ENCODE assay signal across 11 cellular contexts in genomic region chr12:16198884-16199283, GRCh38.
A peak's percentile ranks its signal among the peaks of the same experiment; 100 is the strongest.
DNase-seq lines count a peak whose midpoint lies in the region; ATAC-seq, FAIRE-seq and TF ChIP-seq lines count a peak whose summit lies in the region.
"Had no signal": no experiment of that assay in that cellular context is flagged by ENCODE, and none has a peak within 500 bp of the region (broad histone marks: within the 10 kb centered on the region; RNA-seq: fewer than 3 reads in every experiment).

No MANE protein-coding gene starts in this region.

- TF ChIP-seq CTCF in GM13976 (IDR thresholded peaks at IDR 0.05; ENCODE audit: borderline replicate concordance, control extremely low read depth, extremely low read depth, insufficient read depth, missing control alignments) (no peak), foreskin fibroblast (IDR thresholded peaks at IDR 0.05; ENCODE audit: low read depth, low read length) (no peak)

- in situ Hi-C loops in GM13976 (cut with MboI; ENCODE audit: low sequenced_read_pairs, unreplicated experiment): no loop called here

- ATAC-seq in GM18907 (IDR thresholded peaks at IDR 0.05; ENCODE audit: unreplicated experiment) (peak; percentile 99), HG02642 (IDR thresholded peaks at IDR 0.05; ENCODE audit: poor library complexity, unreplicated experiment) (peak; percentile 98)
- ATAC-seq: K562 had no signal

- no peak overlapping the region for H3K4me3 ChIP-seq in Jurkat, Clone E6-1 (ENCODE audit: low read length)
- no peak overlapping the region for H3K4me3 ChIP-seq in foreskin fibroblast (ENCODE audit: low read depth in 1 of 2, low read length in 2 of 2)
- H3K4me3 ChIP-seq: K562, ovary had no signal

- DNase-seq in Jurkat, Clone E6-1 (ENCODE audit: low read depth, low spot score): peak; percentile 7
- DNase-seq in germinal center (ENCODE audit: low spot score) (peak; percentile 32), GM13976 (ENCODE audit: low spot score) (no peak), foreskin fibroblast (no peak), NCI-H526 treated with DMSO at 0.1 percent for 48 hours (lab: John Stamatoyannopoulos, UW) (no peak), RCC 7860 (ENCODE audit: low spot score) (no peak)
- DNase-seq: ovary; stimulated activated CD8-positive, alpha-beta memory T cell treated with anti-CD3 and anti-CD28 coated beads, Interleukin-4, amount 100 ng/mL, for 48 hours had no signal

- FAIRE-seq in RCC 7860 (lab: Jason Lieb, UNC): no peak
- FAIRE-seq: K562 had no signal

Comparison
In these comparisons a context has a peak if more than half of its experiments do, and no peak if none do; other contexts are left out.
1. DNase-seq: peak in Jurkat, Clone E6-1 (single experiment) and germinal center (single experiment); none in GM13976 (single experiment), foreskin fibroblast (0 of 2), NCI-H526 treated with DMSO at 0.1 percent for 48 hours (single experiment) and RCC 7860 (single experiment).